Comparison of ENCODE assay signal across 35 cellular contexts in the genomic region with DNA sequence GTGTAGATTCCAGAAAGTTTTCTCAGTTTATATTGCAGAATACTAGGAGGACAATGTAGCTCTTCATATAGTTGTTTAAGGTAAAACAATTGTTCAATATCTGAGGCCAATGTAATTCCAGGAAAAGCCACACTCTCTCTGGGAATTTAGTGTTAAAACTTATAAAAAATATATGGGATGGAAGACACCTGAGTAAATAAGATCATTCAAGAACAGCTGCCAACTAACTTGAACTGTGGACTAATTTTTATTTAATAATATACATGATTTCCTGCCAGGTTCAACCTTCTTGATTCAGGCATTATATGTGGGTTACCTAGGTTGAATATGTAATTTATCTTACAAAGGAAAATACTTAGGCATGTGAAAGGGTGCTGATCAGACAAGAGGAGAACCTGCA.
"Had no signal": no experiment of that assay in that cellular context is flagged by ENCODE, and none has a peak within 500 bp of the region (broad histone marks: within the 10 kb centered on the region; RNA-seq: fewer than 3 reads in every experiment).

No MANE protein-coding gene starts in this region.

- FAIRE-seq: astrocyte had no signal

- H3K4me1 Mint-ChIP-seq: activated B cell treated with CpG ODN at 0.5 μM for 24 hours; activated CD4-positive, alpha-beta T cell treated with anti-CD3 and anti-CD28 coated beads, Interleukin-2, amount 10 ng/mL, durations not matched to agents 24 days and 14 days; activated naive CD8-positive, alpha-beta T cell treated with anti-CD3 and anti-CD28 coated beads for 36 hours; activated T-helper 17 cell treated with anti-CD3 and anti-CD28 coated beads, Interleukin-2, amount 50 U/mL, for 72 hours had no signal

- H3K27me3 Mint-ChIP-seq: activated B cell treated with CpG ODN at 0.5 μM for 24 hours; activated CD4-positive, alpha-beta memory T cell treated with anti-CD3 and anti-CD28 coated beads for 36 hours; activated CD4-positive, alpha-beta T cell treated with anti-CD3 and anti-CD28 coated beads, Interleukin-2, amount 10 ng/mL, durations not matched to agents 24 days and 14 days; activated CD8-positive, alpha-beta T cell treated with anti-CD3 and anti-CD28 coated beads for 36 hours; activated naive CD8-positive, alpha-beta T cell treated with anti-CD3 and anti-CD28 coated beads for 36 hours; activated T-helper 17 cell treated with anti-CD3 and anti-CD28 coated beads, Interleukin-2, amount 50 U/mL, for 72 hours had no signal

- H3K4me3 Mint-ChIP-seq: activated B cell treated with CpG ODN at 0.5 μM for 24 hours; activated CD4-positive, alpha-beta memory T cell treated with anti-CD3 and anti-CD28 coated beads for 36 hours; activated CD4-positive, alpha-beta T cell treated with anti-CD3 and anti-CD28 coated beads, Interleukin-2, amount 10 ng/mL, durations not matched to agents 24 days and 14 days; activated CD8-positive, alpha-beta T cell treated with anti-CD3 and anti-CD28 coated beads for 36 hours; activated naive CD4-positive, alpha-beta T cell treated with anti-CD3 and anti-CD28 coated beads for 36 hours; activated naive CD8-positive, alpha-beta T cell treated with anti-CD3 and anti-CD28 coated beads for 36 hours; activated T-cell treated with anti-CD3 and anti-CD28 coated beads, Interleukin-2, amount 50 U/mL, for 4 hours; activated T-cell treated with anti-CD3 and anti-CD28 coated beads, Interleukin-2, amount 50 U/mL, for 72 hours; activated T-helper 1 cell treated with anti-CD3 and anti-CD28 coated beads, Interleukin-12 subunit alpha, Interleukin-12 subunit beta, Interleukin-2, Interleukin-4 antibody, amounts not matched to agents 30 ng/mL and 10 ng/mL and 1 ng/mL, durations not matched to agents 14 hours and 24 hours and 36 hours; activated T-helper 17 cell treated with anti-CD3 and anti-CD28 coated beads, Interleukin-2, amount 50 U/mL, for 72 hours; T-helper 1 cell treated with Interleukin-12 subunit alpha and Interleukin-12 subunit beta and Interleukin-4 antibody, amounts not matched to agents 30 μg/mL and 1 μg/mL, for 36 hours; T-helper 2 cell treated with Interferon-gamma antibody and Interleukin-4, amounts not matched to agents 5 μg/mL and 100 μg/mL, for 36 hours had no signal

- H3K9me3 Mint-ChIP-seq: activated naive CD4-positive, alpha-beta T cell treated with anti-CD3 and anti-CD28 coated beads, Interleukin-2, amount 50 U/mL, for 72 hours; activated T-helper 1 cell treated with anti-CD3 and anti-CD28 coated beads, Interleukin-12 subunit alpha, Interleukin-12 subunit beta, Interleukin-2, Interleukin-4 antibody, amounts not matched to agents 30 ng/mL and 10 ng/mL and 1 ng/mL, durations not matched to agents 14 hours and 24 hours and 36 hours had no signal

- H3K36me3 ChIP-seq: adrenal gland, brain microvascular endothelial cell had no signal

- H3K36me3 Mint-ChIP-seq: activated CD4-positive, alpha-beta memory T cell treated with anti-CD3 and anti-CD28 coated beads for 36 hours; activated naive CD4-positive, alpha-beta T cell treated with anti-CD3 and anti-CD28 coated beads, Interleukin-2, amount 50 U/mL, for 72 hours; activated naive CD8-positive, alpha-beta T cell treated with anti-CD3 and anti-CD28 coated beads for 36 hours had no signal

- H3K9me3 ChIP-seq: adrenal gland, body of pancreas, breast epithelium had no signal

- DNase-seq: activated B cell treated with CpG ODN at 0.5 μM for 24 hours; activated CD4-positive, alpha-beta memory T cell treated with anti-CD3 and anti-CD28 coated beads for 36 hours; activated CD4-positive, alpha-beta T cell treated with anti-CD3 and anti-CD28 coated beads for 4 hours; activated CD4-positive, alpha-beta T cell treated with anti-CD3 and anti-CD28 coated beads, Interleukin-2, amount 10 ng/mL, durations not matched to agents 24 days and 14 days; activated CD4-positive, alpha-beta T cell treated with anti-CD3 and anti-CD28 coated beads, Interleukin-2, amount 50 U/mL, for 1 hour; activated CD4-positive, alpha-beta T cell treated with anti-CD3 and anti-CD28 coated beads, Interleukin-2, amount 50 U/mL, for 4 hours; activated CD4-positive, CD25-positive, alpha-beta regulatory T cell treated with anti-CD3 and anti-CD28 coated beads, Interleukin-2, amount 50 U/mL, for 72 hours; activated CD8-positive, alpha-beta memory T cell treated with anti-CD3 and anti-CD28 coated beads, Interleukin-2, amount 50 U/mL, for 4 hours; activated CD8-positive, alpha-beta T cell treated with anti-CD3 and anti-CD28 coated beads for 36 hours; activated effector memory CD4-positive, alpha-beta T cell treated with anti-CD3 and anti-CD28 coated beads, Interleukin-2, amount 50 U/mL, for 16 hours; activated gamma-delta T cell treated with Interleukin-2 at 50 U/mL for 16 hours; activated naive CD4-positive, alpha-beta T cell; activated naive CD4-positive, alpha-beta T cell treated with anti-CD3 and anti-CD28 coated beads for 36 hours; activated naive CD4-positive, alpha-beta T cell treated with anti-CD3 and anti-CD28 coated beads, Interleukin-2, amount 50 U/mL, for 16 hours; activated naive CD8-positive, alpha-beta T cell treated with anti-CD3 and anti-CD28 coated beads for 36 hours; activated T-cell treated with anti-CD3 and anti-CD28 coated beads for 4 hours; activated T-cell treated with anti-CD3 and anti-CD28 coated beads, Interleukin-2, amount 50 U/mL, for 1 hour; activated T-cell treated with anti-CD3 and anti-CD28 coated beads, Interleukin-2, amount 50 U/mL, for 4 hours; activated T-cell treated with anti-CD3 and anti-CD28 coated beads, Interleukin-2, amount 50 U/mL, for 72 hours; adrenal gland; amniotic stem cell; aorta; body of pancreas; brain microvascular endothelial cell; central memory CD4-positive, alpha-beta T cell; T-helper 2 cell; T-helper 9 cell had no signal

- H3K27ac Mint-ChIP-seq: activated B cell treated with CpG ODN at 0.5 μM for 24 hours; activated CD4-positive, alpha-beta memory T cell treated with anti-CD3 and anti-CD28 coated beads for 36 hours; activated CD4-positive, alpha-beta T cell treated with anti-CD3 and anti-CD28 coated beads, Interleukin-2, amount 10 ng/mL, durations not matched to agents 24 days and 14 days; activated CD8-positive, alpha-beta T cell treated with anti-CD3 and anti-CD28 coated beads for 36 hours; activated naive CD4-positive, alpha-beta T cell treated with anti-CD3 and anti-CD28 coated beads for 36 hours; activated naive CD4-positive, alpha-beta T cell treated with anti-CD3 and anti-CD28 coated beads, Interleukin-2, amount 50 U/mL, for 72 hours; activated naive CD8-positive, alpha-beta T cell treated with anti-CD3 and anti-CD28 coated beads for 36 hours; activated T-cell treated with anti-CD3 and anti-CD28 coated beads, Interleukin-2, amount 50 U/mL, for 72 hours; activated T-helper 1 cell treated with anti-CD3 and anti-CD28 coated beads, Interleukin-12 subunit alpha, Interleukin-12 subunit beta, Interleukin-2, Interleukin-4 antibody, amounts not matched to agents 30 ng/mL and 10 ng/mL and 1 ng/mL, durations not matched to agents 14 hours and 24 hours and 36 hours; activated T-helper 17 cell treated with anti-CD3 and anti-CD28 coated beads, Interleukin-2, amount 50 U/mL, for 72 hours; T-helper 1 cell treated with Interleukin-12 subunit alpha and Interleukin-12 subunit beta and Interleukin-4 antibody, amounts not matched to agents 30 μg/mL and 1 μg/mL, for 36 hours; T-helper 2 cell treated with Interferon-gamma antibody and Interleukin-4, amounts not matched to agents 5 μg/mL and 100 μg/mL, for 36 hours had no signal

- H3K27me3 ChIP-seq: adrenal gland, body of pancreas, brain microvascular endothelial cell, breast epithelium had no signal

- H3K4me1 ChIP-seq: adrenal gland, body of pancreas, breast epithelium had no signal

- H3K27ac ChIP-seq: adrenal gland, body of pancreas, brain microvascular endothelial cell, breast epithelium, VCaP had no signal

- H3K4me3 ChIP-seq: adrenal gland, body of pancreas, breast epithelium had no signal
